In genomic region chr6:129947797-129948196, GRCh38 we compare ENCODE assay signal across 20 cellular contexts.
DNase-seq lines count a peak whose midpoint lies in the region; ATAC-seq, FAIRE-seq and TF ChIP-seq lines count a peak whose summit lies in the region.
"Had no signal": no experiment of that assay in that cellular context is flagged by ENCODE, and none has a peak within 500 bp of the region (broad histone marks: within the 10 kb centered on the region; RNA-seq: fewer than 3 reads in every experiment).

No MANE protein-coding gene starts in this region.

- H3K4me1 Mint-ChIP-seq in GM23338: peaks cover 23% of the 10 kb centered on the region
- peaks cover 25% of the 10 kb centered on the region for H3K4me1 Mint-ChIP-seq in WTC11
- H3K4me1 Mint-ChIP-seq in endodermal cell: peaks cover 16% of the 10 kb centered on the region
- H3K4me1 Mint-ChIP-seq: CD4-positive, CD25-positive, alpha-beta regulatory T cell; CD8-positive, alpha-beta memory T cell had no signal

- no peaks in the 10 kb centered on the region; the same call in 2 of the 3 replicates for H3K9me3 Mint-ChIP-seq in GM23338
- peaks cover 13% of the 10 kb centered on the region for H3K9me3 Mint-ChIP-seq in WTC11
- no peaks in the 10 kb centered on the region for H3K9me3 Mint-ChIP-seq in endodermal cell
- H3K9me3 Mint-ChIP-seq: CD4-positive, CD25-positive, alpha-beta regulatory T cell; CD8-positive, alpha-beta memory T cell had no signal

- 0 out of 2 replicates have a peak overlapping the region, but pooled peaks have one; percentile 16 for H3K27ac Mint-ChIP-seq in GM23338
- peak overlapping the region; percentile 31; the same call in 1 of the 2 replicates for H3K27ac Mint-ChIP-seq in WTC11
- H3K27ac Mint-ChIP-seq in endodermal cell: peak overlapping the region; percentile 49
- H3K27ac Mint-ChIP-seq: CD4-positive, CD25-positive, alpha-beta regulatory T cell; CD8-positive, alpha-beta memory T cell had no signal

- H3K27me3 ChIP-seq in GM23338 (ENCODE audit: insufficient read depth): no peaks in the 10 kb centered on the region
- H3K27me3 ChIP-seq in endodermal cell (ENCODE audit: control insufficient read depth, insufficient read depth, low read length, poor library complexity, severe bottlenecking): no peaks in the 10 kb centered on the region

- H3K4me3 ChIP-seq in GM23338 (no peak overlapping the region), endodermal cell (ENCODE audit: low read length) (no peak overlapping the region)
- H3K4me3 ChIP-seq: HAP-1 had no signal

- H3K4me1 ChIP-seq in GM23338 (ENCODE audit: insufficient read depth): peaks cover 8% of the 10 kb centered on the region
- peaks cover 6% of the 10 kb centered on the region for H3K4me1 ChIP-seq in endodermal cell (ENCODE audit: control insufficient read depth, insufficient read depth, low read length)
- H3K4me1 ChIP-seq: BE2C had no signal

- H3K27ac ChIP-seq in GM23338 (ENCODE audit: low read depth) (no peak overlapping the region), endodermal cell (ENCODE audit: low read depth, low read length) (no peak overlapping the region)
- H3K27ac ChIP-seq: KMS-11 had no signal

- H3K9me3 ChIP-seq in endodermal cell (ENCODE audit: control insufficient read depth, low read length): no peaks in the 10 kb centered on the region
- H3K9me3 ChIP-seq: BE2C, HAP-1 had no signal

- H4K20me1 ChIP-seq in GM23338 (replicated peaks; ENCODE audit: insufficient read depth): no peaks in the 10 kb centered on the region

- H3K27me3 Mint-ChIP-seq in GM23338 (ENCODE audit: insufficient read depth, low read depth, poor library complexity) (no peaks in the 10 kb centered on the region), WTC11 (ENCODE audit: low read depth) (no peaks in the 10 kb centered on the region), endodermal cell (ENCODE audit: insufficient read depth) (no peaks in the 10 kb centered on the region)

- peak overlapping the region; percentile 24; the same call in 1 of the 2 replicates for H2AFZ ChIP-seq in GM23338

- no peaks in the 10 kb centered on the region for H3K36me3 Mint-ChIP-seq in GM23338 (ENCODE audit: low read depth)
- H3K36me3 Mint-ChIP-seq in WTC11: peaks cover 8% of the 10 kb centered on the region
- no peaks in the 10 kb centered on the region for H3K36me3 Mint-ChIP-seq in endodermal cell (ENCODE audit: low read depth)
- H3K36me3 Mint-ChIP-seq: CD4-positive, CD25-positive, alpha-beta regulatory T cell; CD8-positive, alpha-beta memory T cell had no signal

- POLR2A ChIA-PET in WTC11 (lab: Charles Lee): interaction anchor here (0.6 kb wide), 1 partner anchor 145 kb away, joined by 3 read pairs; no protein-coding TSS in a partner anchor

- WGBS in endodermal cell (ENCODE audit: insufficient coverage in 1 of 2, insufficient read length in 1 of 2), 2 experiments: 96 to 100% methylated on average over 1 of the region's 1 CpG

- H3F3A ChIP-seq in GM23338 (replicated peaks; ENCODE audit: low read depth): no peaks in the 10 kb centered on the region

- no peak for FAIRE-seq in H54 (lab: Jason Lieb, UNC)
- FAIRE-seq: A204.1, D721Med, GM12892, GM18507 had no signal

- H3K9me2 ChIP-seq in GM23338 (ENCODE audit: insufficient read depth): no peaks in the 10 kb centered on the region

- no peaks in the 10 kb centered on the region for H3K79me2 ChIP-seq in GM23338 (replicated peaks; ENCODE audit: insufficient read depth)

- 0 out of 2 replicates have a peak overlapping the region, but pooled peaks have one; percentile 0 for H3K4me2 ChIP-seq in GM23338
- H3K4me2 ChIP-seq: KMS-11 had no signal

- H3K9ac ChIP-seq in endodermal cell (ENCODE audit: extremely low read depth, low read length, poor library complexity, severe bottlenecking): no peak overlapping the region
- H3K9ac ChIP-seq: KMS-11 had no signal

- no peak for TF ChIP-seq POLR2A in H54 (IDR thresholded peaks at IDR 0.05; ENCODE audit: low read depth, low read length)

- no peaks in the 10 kb centered on the region for H3K36me3 ChIP-seq in GM23338 (ENCODE audit: insufficient read depth)
- no peaks in the 10 kb centered on the region for H3K36me3 ChIP-seq in endodermal cell (ENCODE audit: control insufficient read depth, insufficient read depth, low read length)
- H3K36me3 ChIP-seq: BE2C, HAP-1 had no signal

- TF ChIP-seq CTCF in GM23338 (conservative IDR thresholded peaks at IDR 0.05; ENCODE audit: low read depth in 2 of 2): no peak
- no peak for TF ChIP-seq CTCF in WTC11 (IDR thresholded peaks at IDR 0.05)
- no peak for TF ChIP-seq CTCF in endodermal cell (conservative IDR thresholded peaks at IDR 0.05)

- H3K4me3 Mint-ChIP-seq in GM23338 (no peak overlapping the region), WTC11 (no peak overlapping the region), endodermal cell (no peak overlapping the region)
- H3K4me3 Mint-ChIP-seq: CD4-positive, CD25-positive, alpha-beta regulatory T cell; CD8-positive, alpha-beta memory T cell had no signal

- no peak for DNase-seq in GM23338 (ENCODE audit: low spot score)
- no peak for DNase-seq in WTC11 (ENCODE audit: low spot score)
- no peak for DNase-seq in endodermal cell
- DNase-seq in activated CD4-positive, alpha-beta T cell treated with anti-CD3 and anti-CD28 coated beads, Interleukin-2, amount 50 U/mL, for 1 hour: no peak
- no peak for DNase-seq in H54 (ENCODE audit: insufficient read length, low spot score)
- DNase-seq: ACHN; BE2C; C1 segment of cervical spinal cord; CD4-positive, CD25-positive, alpha-beta regulatory T cell; CD8-positive, alpha-beta memory T cell; COR-L47; GDM1; GOT3 had no signal

- CTCF ChIA-PET in WTC11 (lab: Charles Lee): no interaction called here

- no peak for ATAC-seq in GM23338
- ATAC-seq in WTC11: no peak
- ATAC-seq in HG03025 (IDR thresholded peaks at IDR 0.05; ENCODE audit: low FRiP score, unreplicated experiment): no peak

TF ChIP-seq in GM23338, 12 proteins besides CTCF, POLR2A, EP300 and RAD21 (continues in another document):
- TF ChIP-seq ZNF331 (CRISPR knock-in tag; IDR thresholded peaks at IDR 0.05; ENCODE audit: low read depth) (no peak), JUNB (IDR thresholded peaks at IDR 0.05; ENCODE audit: unreplicated experiment) (no peak), NANOG (IDR thresholded peaks at IDR 0.05; ENCODE audit: borderline replicate concordance) (no peak), EZH2phosphoT487 (IDR thresholded peaks at IDR 0.05; ENCODE audit: unreplicated experiment) (no peak)

TF ChIP-seq in WTC11, 78 proteins besides CTCF, POLR2A, EP300 and RAD21:
- TF ChIP-seq ZMAT4 (CRISPR knock-in tag; IDR thresholded peaks at IDR 0.05) (no peak), ATF1 (CRISPR knock-in tag; IDR thresholded peaks at IDR 0.05) (no peak), SMAD3 (CRISPR knock-in tag; IDR thresholded peaks at IDR 0.05; ENCODE audit: borderline replicate concordance) (no peak), GABPB1 (CRISPR knock-in tag; IDR thresholded peaks at IDR 0.05) (no peak)
- TF ChIP-seq, protein P1, sequence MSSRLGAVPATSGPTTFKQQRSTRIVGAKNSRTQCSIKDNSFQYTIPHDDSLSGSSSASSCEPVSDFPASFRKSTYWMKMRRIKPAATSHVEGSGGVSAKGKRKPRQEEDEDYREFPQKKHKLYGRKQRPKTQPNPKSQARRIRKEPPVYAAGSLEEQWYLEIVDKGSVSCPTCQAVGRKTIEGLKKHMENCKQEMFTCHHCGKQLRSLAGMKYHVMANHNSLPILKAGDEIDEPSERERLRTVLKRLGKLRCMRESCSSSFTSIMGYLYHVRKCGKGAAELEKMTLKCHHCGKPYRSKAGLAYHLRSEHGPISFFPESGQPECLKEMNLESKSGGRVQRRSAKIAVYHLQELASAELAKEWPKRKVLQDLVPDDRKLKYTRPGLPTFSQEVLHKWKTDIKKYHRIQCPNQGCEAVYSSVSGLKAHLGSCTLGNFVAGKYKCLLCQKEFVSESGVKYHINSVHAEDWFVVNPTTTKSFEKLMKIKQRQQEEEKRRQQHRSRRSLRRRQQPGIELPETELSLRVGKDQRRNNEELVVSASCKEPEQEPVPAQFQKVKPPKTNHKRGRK (CRISPR knock-in tag; IDR thresholded peaks at IDR 0.05; ENCODE audit: borderline replicate concordance): no peak
